In the genomic region with DNA sequence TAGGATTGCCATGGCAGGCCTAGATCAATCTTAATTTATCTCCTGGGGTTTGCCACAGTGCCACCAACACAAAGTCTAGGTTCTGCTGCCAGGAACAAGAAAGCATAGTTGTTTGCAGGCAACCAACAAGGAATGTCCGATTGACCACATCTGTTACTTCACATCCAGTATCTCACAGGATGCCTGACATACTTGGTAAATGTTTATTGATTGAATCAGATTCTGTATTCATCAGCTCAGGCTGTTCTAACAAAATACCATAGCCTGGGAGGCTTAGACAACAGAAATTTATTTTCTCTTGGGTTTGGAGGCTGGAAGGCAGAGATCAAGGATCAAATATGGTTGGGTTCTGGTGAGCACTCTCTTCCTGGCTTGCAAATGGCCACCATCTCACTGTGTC, we compare ENCODE assay signal across 37 cellular contexts. TPM values are rescaled to one million over a fixed set of nuclear protein-coding genes. Genes with fewer than 3 reads are reported as not detected.
DNase-seq lines count a peak whose midpoint lies in the region; ATAC-seq and TF ChIP-seq lines count a peak whose summit lies in the region.
"Had no signal": no experiment of that assay in that cellular context is flagged by ENCODE, and none has a peak within 500 bp of the region (broad histone marks: within the 10 kb centered on the region; RNA-seq: fewer than 3 reads in every experiment).

No MANE protein-coding gene starts in this region.

- intact Hi-C loops in left colon (cut with DNase I, micrococcal nuclease): no loop called here

- no peaks in the 10 kb centered on the region for H3K4me1 ChIP-seq in foreskin keratinocyte
- H3K4me1 ChIP-seq: colonic mucosa, SJSA1, upper lobe of right lung had no signal

- TF ChIP-seq CTCF in AG10803 (conservative IDR thresholded peaks at IDR 0.05; ENCODE audit: low read length): no peak
- TF ChIP-seq CTCF in foreskin keratinocyte (conservative IDR thresholded peaks at IDR 0.05): no peak

- H3K27me3 ChIP-seq in foreskin keratinocyte: no peaks in the 10 kb centered on the region
- H3K27me3 ChIP-seq: colonic mucosa, SJSA1, upper lobe of right lung had no signal

- peak overlapping the region; percentile 35 for H3K27ac ChIP-seq in foreskin keratinocyte
- H3K27ac ChIP-seq: colonic mucosa, KMS-11, SJSA1, upper lobe of right lung had no signal

- peak; percentile 21 for DNase-seq in AG10803 (ENCODE audit: low read depth)
- DNase-seq in LHCN-M2 (ENCODE audit: low read depth): peak; percentile 21
- peak; percentile 77 for DNase-seq in astrocyte of the hippocampus (ENCODE audit: low read depth, low spot score)
- DNase-seq in foreskin keratinocyte: peak; percentile 58 to 66
- DNase-seq in SIG-M5 treated with dmso at 0.1 percent for 504 hours (lab: John Stamatoyannopoulos, UW; ENCODE audit: unreplicated experiment): no peak
- DNase-seq in left lobe of liver (ENCODE audit: low spot score): no peak
- no peak for DNase-seq in NCI-H748 treated with DMSO at 0.1 percent for 48 hours (lab: John Stamatoyannopoulos, UW)
- DNase-seq in left colon: no peak
- DNase-seq: activated CD4-positive, alpha-beta T cell treated with anti-CD3 and anti-CD28 coated beads, Interleukin-2, amount 10 ng/mL, durations not matched to agents 24 days and 14 days; activated CD8-positive, alpha-beta memory T cell treated with anti-CD3 and anti-CD28 coated beads for 24 hours; activated effector memory CD4-positive, alpha-beta T cell treated with Interleukin-2 at 50 U/mL for 16 hours; anterior cingulate cortex; Calu3; DMS79 treated with DMSO at 0.1 percent for 48 hours; effector CD4-positive, alpha-beta T cell; HFFc6; islet precursor cell; NCI-H1417 treated with DMSO at 0.1 percent for 48 hours; NCI-H2081 treated with DMSO at 0.1 percent for 48 hours; NCI-H2227 treated with DMSO at 0.1 percent for 48 hours; occipital lobe; stimulated activated naive B cell treated with anti-CD40 and anti-IgM and Interleukin-4, amounts not matched to agents 10 μg/mL and 1 μg/mL and 100 μg/mL, for 72 hours; T-cell; upper lobe of right lung had no signal

- no peak overlapping the region for H3K4me3 ChIP-seq in AG10803 (ENCODE audit: low read length)
- H3K4me3 ChIP-seq: colonic mucosa, GM23338, SJSA1, upper lobe of right lung had no signal

- peak; percentile 20 for ATAC-seq in foreskin keratinocyte
- no peak for ATAC-seq in left lobe of liver
- ATAC-seq in left colon: no peak
- ATAC-seq: GM23338; natural killer cell treated with Interleukin-12 subunit alpha and Interleukin-12 subunit beta and Interleukin-15 and Interleukin-18, amount 100 ng/mL, for 72 hours; stimulated activated naive B cell treated with anti-CD40 and anti-IgM and Interleukin-4, amounts not matched to agents 10 μg/mL and 1 μg/mL and 100 μg/mL, for 72 hours; T-cell; upper lobe of right lung; WTC11 had no signal

RNA-seq across cellular contexts. Expression of a gene that starts 26.3 kb away (rescaled TPM):
- not detected in 2 replicates for total RNA-seq in LHCN-M2 (2014; rRNA removed)
- not detected for polyA plus RNA-seq in LHCN-M2 (2012)
- total RNA-seq in foreskin keratinocyte: not detected in 2 replicates
- polyA plus RNA-seq in foreskin keratinocyte: not detected in 2 replicates
- total RNA-seq in left lobe of liver: not detected
- not detected for total RNA-seq in left colon
- total RNA-seq: A172; activated CD4-positive, alpha-beta T cell treated with anti-CD3 and anti-CD28 coated beads, Interleukin-2, amount 10 ng/mL, durations not matched to agents 24 days and 14 days; Calu3; cardiac septum; colonic mucosa; GM23338; HFFc6; lower leg skin; mesothelial cell of epicardium; natural killer cell treated with Interleukin-12 subunit alpha and Interleukin-12 subunit beta and Interleukin-15 and Interleukin-18, amount 100 ng/mL, for 72 hours; occipital lobe; pulmonary artery endothelial cell; SJSA1; skeletal muscle tissue; T-cell; upper lobe of right lung; WTC11 had no signal
- polyA plus RNA-seq: CD14-positive monocyte, GM23338 had no signal

Comparison
In these comparisons a context has a peak if more than half of its experiments do, and no peak if none do; other contexts are left out.
1. DNase-seq: peak in AG10803 (single experiment), LHCN-M2 (single experiment), astrocyte of the hippocampus (single experiment) and foreskin keratinocyte (2 of 2); none in SIG-M5 treated with dmso at 0.1 percent for 504 hours (single experiment), left lobe of liver (single experiment), NCI-H748 treated with DMSO at 0.1 percent for 48 hours (single experiment) and left colon (0 of 2).